Comparison of ENCODE assay signal across 8 cellular contexts in the genomic region with DNA sequence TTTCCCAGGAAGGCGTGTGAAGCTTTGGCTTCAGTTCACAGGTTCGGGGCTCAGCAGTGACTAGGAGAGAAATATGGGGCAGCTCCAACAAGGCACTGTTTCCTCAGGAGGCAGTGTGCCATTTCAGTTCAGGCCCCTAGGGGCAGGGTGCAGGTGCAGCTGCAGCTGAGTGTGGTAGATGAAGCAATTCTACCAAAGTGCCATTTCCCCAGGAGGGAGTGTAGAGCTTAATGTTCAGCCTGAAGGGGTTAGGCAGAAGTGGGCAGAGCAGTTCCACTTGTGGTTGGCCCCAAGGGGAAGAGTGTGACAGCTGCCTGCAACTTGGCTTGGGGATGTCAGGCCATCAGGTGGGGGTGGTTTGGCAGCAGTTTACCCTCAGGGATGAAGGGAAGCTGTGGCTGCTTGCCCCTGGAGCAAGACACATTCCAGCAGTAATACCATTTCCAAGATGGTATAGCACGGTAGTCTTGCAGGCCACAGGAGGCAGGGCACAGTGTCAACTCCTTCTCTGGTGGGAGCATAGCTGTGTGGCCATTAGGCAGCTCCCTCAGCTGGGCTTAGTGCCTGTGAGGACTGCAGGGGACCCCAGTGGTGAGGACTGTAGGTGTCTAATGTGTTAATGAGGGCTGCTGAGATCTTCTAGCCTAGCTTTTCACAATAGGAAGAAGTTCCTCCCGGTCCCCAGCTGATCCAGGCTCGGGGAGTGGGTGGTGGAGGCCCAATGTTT. TPM values are rescaled to one million over a fixed set of nuclear protein-coding genes. Genes with fewer than 3 reads are reported as not detected.
A peak's percentile ranks its signal among the peaks of the same experiment; 100 is the strongest.
DNase-seq lines count a peak whose midpoint lies in the region; TF ChIP-seq lines count a peak whose summit lies in the region.

No MANE protein-coding gene starts in this region.

- DNase-seq in MCF 10A (ENCODE audit: unreplicated experiment) = peak; percentile 56
- no peak for DNase-seq in breast epithelium (ENCODE audit: low spot score in 2 of 2)
- peak; percentile 41 for DNase-seq in H7
- peak; percentile 2 for DNase-seq in activated naive CD8-positive, alpha-beta T cell treated with anti-CD3 and anti-CD28 coated beads for 36 hours
- DNase-seq in spleen = peak; percentile 80
- no peak for DNase-seq in NCI-H2029 (lab: John Stamatoyannopoulos, UW)
- DNase-seq in hepatic stellate cell (ENCODE audit: low spot score) = no peak

- no peak overlapping the region for H3K4me3 Mint-ChIP-seq in MCF 10A (ENCODE audit: unreplicated experiment)
- no peak overlapping the region for H3K4me3 Mint-ChIP-seq in activated naive CD8-positive, alpha-beta T cell treated with anti-CD3 and anti-CD28 coated beads for 36 hours

- peak overlapping the region; percentile 47 for H2AFZ ChIP-seq in Loucy (ENCODE audit: low read length)

- H3K79me2 ChIP-seq in Loucy (ENCODE audit: insufficient read depth, low read length) = no peaks in the 10 kb centered on the region

- H3K4me1 Mint-ChIP-seq in MCF 10A (ENCODE audit: insufficient read depth, unreplicated experiment) = no peaks in the 10 kb centered on the region
- no peaks in the 10 kb centered on the region for H3K4me1 Mint-ChIP-seq in activated naive CD8-positive, alpha-beta T cell treated with anti-CD3 and anti-CD28 coated beads for 36 hours

- no peak overlapping the region for H3K27ac Mint-ChIP-seq in MCF 10A (ENCODE audit: low read depth, unreplicated experiment)
- H3K27ac Mint-ChIP-seq in activated naive CD8-positive, alpha-beta T cell treated with anti-CD3 and anti-CD28 coated beads for 36 hours = no peak overlapping the region

- H3K36me3 ChIP-seq in breast epithelium (no peaks in the 10 kb centered on the region), H7 (replicated peaks; ENCODE audit: control insufficient read depth, insufficient read depth, low read length) (no peaks in the 10 kb centered on the region), Loucy (ENCODE audit: insufficient read depth, low read length) (no peaks in the 10 kb centered on the region), spleen (no peaks in the 10 kb centered on the region)

- H3K9me3 ChIP-seq in breast epithelium (no peaks in the 10 kb centered on the region), Loucy (ENCODE audit: insufficient read depth, low read depth, low read length) (no peaks in the 10 kb centered on the region), spleen (peaks cover 0 to 16% (median 2%) of the 10 kb centered on the region in 8 donors)

- 23 to 40% (median 27%) methylated on average over 4 to 5 of the region's 5 CpGs for WGBS in spleen, 5 donors

- TF ChIP-seq POLR2A in breast epithelium (IDR thresholded peaks at IDR 0.05) (no peak), spleen (IDR thresholded peaks at IDR 0.05) (no peak)

- TF ChIP-seq CTCF in MCF 10A (IDR thresholded peaks at IDR 0.05; ENCODE audit: unreplicated experiment) = peak; percentile 54
- no peak for TF ChIP-seq CTCF in breast epithelium (IDR thresholded peaks at IDR 0.05)
- peak; percentile 85 for TF ChIP-seq CTCF in Loucy (conservative IDR thresholded peaks at IDR 0.05; ENCODE audit: low read length)
- peak in 10 of 11 experiments; percentile 36 to 66 (median 53) for TF ChIP-seq CTCF in spleen (IDR thresholded peaks at IDR 0.05 in 8 of 11, conservative IDR thresholded peaks at IDR 0.05 in 3 of 11)

- no peaks in the 10 kb centered on the region for H3F3A ChIP-seq in Loucy (ENCODE audit: low read depth)

- H3K9me2 ChIP-seq in Loucy (replicated peaks; ENCODE audit: low read depth, low read length) = no peaks in the 10 kb centered on the region

- CTCF ChIA-PET in MCF 10A (lab: Yijun Ruan, JAX) = interaction anchor here (0.6 to 2.2 kb wide), 13 partner anchors 9 to 342 kb away, joined by 3 to 8 read pairs (median 3); no protein-coding TSS in a partner anchor

- H3K27ac ChIP-seq in breast epithelium (no peak overlapping the region), spleen (no peak overlapping the region)

- H3K4me2 ChIP-seq in Loucy (ENCODE audit: low read depth, low read length, poor library complexity, severe bottlenecking) = peak overlapping the region; percentile 38

- no peak overlapping the region for H3K9ac ChIP-seq in Loucy (ENCODE audit: low read depth, low read length, poor library complexity, severe bottlenecking)

- H3K4me1 ChIP-seq in breast epithelium = no peaks in the 10 kb centered on the region
- peaks cover 17% of the 10 kb centered on the region for H3K4me1 ChIP-seq in Loucy (ENCODE audit: insufficient read depth, low read length, poor library complexity, severe bottlenecking)
- peaks cover 0 to 17% (median 2%) of the 10 kb centered on the region in 6 donors for H3K4me1 ChIP-seq in spleen

- no peaks in the 10 kb centered on the region for H3K36me3 Mint-ChIP-seq in MCF 10A (ENCODE audit: insufficient read depth, unreplicated experiment)
- no peaks in the 10 kb centered on the region for H3K36me3 Mint-ChIP-seq in activated naive CD8-positive, alpha-beta T cell treated with anti-CD3 and anti-CD28 coated beads for 36 hours

- H3K27me3 ChIP-seq in breast epithelium (no peaks in the 10 kb centered on the region), H7 (ENCODE audit: control insufficient read depth, insufficient read depth, low read length) (no peaks in the 10 kb centered on the region), Loucy (ENCODE audit: insufficient read depth, low read length, poor library complexity, severe bottlenecking) (no peaks in the 10 kb centered on the region), spleen (replicated peaks in 1 of 7) (no peaks in the 10 kb centered on the region)

- BruUV-seq in MCF 10A (replicated peaks; lab: Mats Ljungman, UMichigan) = no TSS peak

- POLR2A ChIA-PET in MCF 10A (lab: Yijun Ruan, JAX) = interaction anchor here (0.5 kb wide), 1 partner anchor 77 kb away, joined by 3 read pairs; no protein-coding TSS in a partner anchor

- peaks cover 14% of the 10 kb centered on the region for H3K27me3 Mint-ChIP-seq in MCF 10A (ENCODE audit: insufficient read depth, unreplicated experiment)
- peaks cover 4% of the 10 kb centered on the region for H3K27me3 Mint-ChIP-seq in activated naive CD8-positive, alpha-beta T cell treated with anti-CD3 and anti-CD28 coated beads for 36 hours

- no peaks in the 10 kb centered on the region for H4K20me1 ChIP-seq in Loucy (ENCODE audit: insufficient read depth, low read length, poor library complexity, severe bottlenecking)

- H3K9me3 Mint-ChIP-seq in MCF 10A (ENCODE audit: unreplicated experiment) = peaks cover 1% of the 10 kb centered on the region
- H3K9me3 Mint-ChIP-seq in activated naive CD8-positive, alpha-beta T cell treated with anti-CD3 and anti-CD28 coated beads for 36 hours = peaks cover 1% of the 10 kb centered on the region

- H3K4me3 ChIP-seq in breast epithelium (no peak overlapping the region), H7 (ENCODE audit: insufficient read depth, low read depth, low read length) (no peak overlapping the region), Loucy (ENCODE audit: low read length, poor library complexity, severe bottlenecking) (no peak overlapping the region), spleen (no peak overlapping the region)

- intact Hi-C loops in MCF 10A (cut with micrococcal nuclease) = no loop called here
- intact Hi-C loops in breast epithelium (cut with DNase I; ENCODE audit: low total_unique reads) = no loop called here
- intact Hi-C loops in spleen (cut with DNase I; ENCODE audit: low total_unique reads) = no loop called here

RNA-seq across cellular contexts. Expression of gene RGSL1, which starts 34.7 kb away (rescaled TPM):
- total RNA-seq in MCF 10A (2022) (not detected in 2 replicates), breast epithelium (not detected), spleen (not detected)
- not detected in 2 replicates for total RNA-seq in H7 (2014; rRNA removed; shearing (Covaris generic))
- not detected for total RNA-seq in activated naive CD8-positive, alpha-beta T cell treated with anti-CD3 and anti-CD28 coated beads for 36 hours
- polyA plus RNA-seq in spleen = not detected

Comparison
In these comparisons a context has a peak if more than half of its experiments do, and no peak if none do; other contexts are left out.
1. DNase-seq: peak in MCF 10A (single experiment), H7 (single experiment), activated naive CD8-positive, alpha-beta T cell treated with anti-CD3 and anti-CD28 coated beads for 36 hours (single experiment) and spleen (single experiment); none in breast epithelium (0 of 2), NCI-H2029 (single experiment) and hepatic stellate cell (single experiment).
2. CTCF ChIP-seq: peak in MCF 10A (single experiment), Loucy (single experiment) and spleen (10 of 11); none in breast epithelium (0 of 3).